Comparison of ENCODE assay signal across 17 cellular contexts in the genomic region with DNA sequence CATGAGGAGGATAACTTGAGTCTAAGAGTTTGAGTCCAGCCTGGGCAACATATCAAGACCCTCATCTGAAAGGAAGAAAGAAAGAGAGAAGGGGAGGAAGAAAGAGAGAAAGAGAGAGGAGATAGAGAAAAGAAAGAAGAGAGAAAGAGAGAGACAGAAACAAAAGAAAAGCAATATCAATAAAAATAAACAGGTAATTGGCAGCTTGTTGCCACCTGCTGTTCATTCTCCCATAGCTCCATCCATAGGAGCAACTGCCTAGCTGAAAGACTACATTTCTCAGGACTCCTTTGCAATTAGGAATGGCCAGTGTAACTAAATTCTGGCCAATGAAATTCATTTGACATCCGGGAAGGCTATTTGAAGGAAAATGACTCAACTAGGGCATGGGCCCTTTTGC. TPM values are rescaled to one million over a fixed set of nuclear protein-coding genes. Genes with fewer than 3 reads are reported as not detected.
DNase-seq lines count a peak whose midpoint lies in the region; ATAC-seq, FAIRE-seq and TF ChIP-seq lines count a peak whose summit lies in the region.
"Had no signal": no experiment of that assay in that cellular context is flagged by ENCODE, and none has a peak within 500 bp of the region (broad histone marks: within the 10 kb centered on the region; RNA-seq: fewer than 3 reads in every experiment).

No MANE protein-coding gene starts in this region.

- CTCF ChIA-PET in activated CD8-positive, alpha-beta T cell treated with anti-CD3 and anti-CD28 coated beads, Interleukin-2, amount 10 ng/mL, durations not matched to agents 7 days and 5 days (lab: Charles Lee) = interaction anchor here (1.3 to 6.4 kb wide), 8 partner anchors 13 to 100 kb away, joined by 3 to 43 read pairs (median 6); no protein-coding TSS in a partner anchor

- no peak overlapping the region for H3K4me3 ChIP-seq in fibroblast of mammary gland (ENCODE audit: control insufficient read depth, low read depth, low read length)

- ATAC-seq in activated T-cell treated with anti-CD3 and anti-CD28 coated beads, Interleukin-2, amount 50 U/mL, for 72 hours (replicated peaks in 1 of 2) = no peak
- no peak for ATAC-seq in activated CD8-positive, alpha-beta T cell treated with anti-CD3 and anti-CD28 coated beads, Interleukin-2, amount 10 ng/mL, durations not matched to agents 7 days and 5 days
- ATAC-seq in stimulated activated naive B cell treated with anti-CD40 and anti-IgM and Interleukin-4, amounts not matched to agents 10 μg/mL and 1 μg/mL and 100 μg/mL, for 72 hours (replicated peaks) = no peak

- H3K4me1 Mint-ChIP-seq in activated T-cell treated with anti-CD3 and anti-CD28 coated beads, Interleukin-2, amount 50 U/mL, for 72 hours (ENCODE audit: low read depth) = peaks cover 31% of the 10 kb centered on the region
- peaks cover 30% of the 10 kb centered on the region for H3K4me1 Mint-ChIP-seq in activated CD8-positive, alpha-beta T cell treated with anti-CD3 and anti-CD28 coated beads, Interleukin-2, amount 10 ng/mL, durations not matched to agents 7 days and 5 days (ENCODE audit: low read depth)
- no peaks in the 10 kb centered on the region for H3K4me1 Mint-ChIP-seq in type B pancreatic cell (ENCODE audit: unreplicated experiment)
- H3K4me1 Mint-ChIP-seq in stimulated activated naive B cell treated with anti-CD40 and anti-IgM and Interleukin-4, amounts not matched to agents 10 μg/mL and 1 μg/mL and 100 μg/mL, for 72 hours = peaks cover 3 to 11% of the 10 kb centered on the region in 2 donors

- POLR2A ChIA-PET in activated CD8-positive, alpha-beta T cell treated with anti-CD3 and anti-CD28 coated beads, Interleukin-2, amount 10 ng/mL, durations not matched to agents 7 days and 5 days (lab: Charles Lee) = interaction anchor here (1.1 kb wide), 1 partner anchor 12 kb away, joined by 3 read pairs; no protein-coding TSS in a partner anchor

- no peak overlapping the region for H3K4me3 Mint-ChIP-seq in activated T-cell treated with anti-CD3 and anti-CD28 coated beads, Interleukin-2, amount 50 U/mL, for 72 hours
- H3K4me3 Mint-ChIP-seq in activated CD8-positive, alpha-beta T cell treated with anti-CD3 and anti-CD28 coated beads, Interleukin-2, amount 10 ng/mL, durations not matched to agents 7 days and 5 days = no peak overlapping the region
- H3K4me3 Mint-ChIP-seq in type B pancreatic cell = no peak overlapping the region
- no peak overlapping the region for H3K4me3 Mint-ChIP-seq in stimulated activated naive B cell treated with anti-CD40 and anti-IgM and Interleukin-4, amounts not matched to agents 10 μg/mL and 1 μg/mL and 100 μg/mL, for 72 hours
- H3K4me3 Mint-ChIP-seq: HFFc6 had no signal

- peak overlapping the region; percentile 2 for H3K27ac Mint-ChIP-seq in activated T-cell treated with anti-CD3 and anti-CD28 coated beads, Interleukin-2, amount 50 U/mL, for 72 hours
- H3K27ac Mint-ChIP-seq in activated CD8-positive, alpha-beta T cell treated with anti-CD3 and anti-CD28 coated beads, Interleukin-2, amount 10 ng/mL, durations not matched to agents 7 days and 5 days = peak overlapping the region; percentile 53
- H3K27ac Mint-ChIP-seq in type B pancreatic cell = no peak overlapping the region
- no peak overlapping the region for H3K27ac Mint-ChIP-seq in stimulated activated naive B cell treated with anti-CD40 and anti-IgM and Interleukin-4, amounts not matched to agents 10 μg/mL and 1 μg/mL and 100 μg/mL, for 72 hours
- H3K27ac Mint-ChIP-seq: HFFc6 had no signal

- FAIRE-seq in H54 (lab: Jason Lieb, UNC) = peak; percentile 6
- FAIRE-seq: H1 had no signal

- peaks cover 2 to 5% of the 10 kb centered on the region in 2 donors for H3K9me3 Mint-ChIP-seq in activated T-cell treated with anti-CD3 and anti-CD28 coated beads, Interleukin-2, amount 50 U/mL, for 72 hours
- H3K9me3 Mint-ChIP-seq in activated CD8-positive, alpha-beta T cell treated with anti-CD3 and anti-CD28 coated beads, Interleukin-2, amount 10 ng/mL, durations not matched to agents 7 days and 5 days (ENCODE audit: insufficient read depth) = no peaks in the 10 kb centered on the region
- H3K9me3 Mint-ChIP-seq in type B pancreatic cell = peaks cover 6% of the 10 kb centered on the region
- H3K9me3 Mint-ChIP-seq in stimulated activated naive B cell treated with anti-CD40 and anti-IgM and Interleukin-4, amounts not matched to agents 10 μg/mL and 1 μg/mL and 100 μg/mL, for 72 hours = peaks cover 0 to 3% of the 10 kb centered on the region in 2 donors

- DNase-seq in activated T-cell treated with anti-CD3 and anti-CD28 coated beads, Interleukin-2, amount 50 U/mL, for 72 hours = no peak
- no peak for DNase-seq in activated T-cell treated with anti-CD3 and anti-CD28 coated beads, Interleukin-2, amount 50 U/mL, for 1 hour
- DNase-seq in H54 (ENCODE audit: insufficient read length, low spot score) (no peak), fibroblast of mammary gland (ENCODE audit: low read depth) (peak; percentile 36), type B pancreatic cell (ENCODE audit: extremely low spot score, unreplicated experiment) (no peak)
- DNase-seq in activated CD8-positive, alpha-beta T cell treated with anti-CD3 and anti-CD28 coated beads, Interleukin-2, amount 10 ng/mL, durations not matched to agents 7 days and 5 days = no peak
- DNase-seq in stimulated activated naive B cell treated with anti-CD40 and anti-IgM and Interleukin-4, amounts not matched to agents 10 μg/mL and 1 μg/mL and 100 μg/mL, for 72 hours = no peak
- DNase-seq in activated CD4-positive, CD25-positive, alpha-beta regulatory T cell treated with anti-CD3 and anti-CD28 coated beads, Interleukin-2, amount 50 U/mL, for 72 hours = no peak
- DNase-seq: AML-193, HFFc6, KG1, MM.1S, NCI-H187 treated with DMSO at 0.1 percent for 48 hours, NCI-H446 treated with DMSO at 0.1 percent for 48 hours, NCI-H748 treated with DMSO at 0.1 percent for 48 hours, Right ventricle myocardium superior had no signal

- TF ChIP-seq CTCF in fibroblast of mammary gland (conservative IDR thresholded peaks at IDR 0.05; ENCODE audit: control insufficient read depth, insufficient read depth, low read depth, low read length) (no peak), type B pancreatic cell (conservative IDR thresholded peaks at IDR 0.05) (no peak)

- TF ChIP-seq POLR2A in H54 (IDR thresholded peaks at IDR 0.05; ENCODE audit: low read depth, low read length) = no peak

- H3K36me3 Mint-ChIP-seq in activated T-cell treated with anti-CD3 and anti-CD28 coated beads, Interleukin-2, amount 50 U/mL, for 72 hours (ENCODE audit: insufficient read depth in 2 of 2) = peaks cover 2 to 7% of the 10 kb centered on the region in 2 donors
- peaks cover 2% of the 10 kb centered on the region for H3K36me3 Mint-ChIP-seq in activated CD8-positive, alpha-beta T cell treated with anti-CD3 and anti-CD28 coated beads, Interleukin-2, amount 10 ng/mL, durations not matched to agents 7 days and 5 days (ENCODE audit: low read depth)
- H3K36me3 Mint-ChIP-seq in type B pancreatic cell = no peaks in the 10 kb centered on the region
- H3K36me3 Mint-ChIP-seq in stimulated activated naive B cell treated with anti-CD40 and anti-IgM and Interleukin-4, amounts not matched to agents 10 μg/mL and 1 μg/mL and 100 μg/mL, for 72 hours = no peaks in the 10 kb centered on the region

- no peaks in the 10 kb centered on the region for H3K27me3 Mint-ChIP-seq in activated T-cell treated with anti-CD3 and anti-CD28 coated beads, Interleukin-2, amount 50 U/mL, for 72 hours (ENCODE audit: low read depth)
- H3K27me3 Mint-ChIP-seq in activated CD8-positive, alpha-beta T cell treated with anti-CD3 and anti-CD28 coated beads, Interleukin-2, amount 10 ng/mL, durations not matched to agents 7 days and 5 days (ENCODE audit: low read depth) = no peaks in the 10 kb centered on the region
- H3K27me3 Mint-ChIP-seq in type B pancreatic cell = peaks cover 9% of the 10 kb centered on the region
- H3K27me3 Mint-ChIP-seq in stimulated activated naive B cell treated with anti-CD40 and anti-IgM and Interleukin-4, amounts not matched to agents 10 μg/mL and 1 μg/mL and 100 μg/mL, for 72 hours = peaks cover 3 to 14% of the 10 kb centered on the region in 2 donors

RNA-seq across cellular contexts. Expression of gene TTC39B, which starts 4.6 kb away (rescaled TPM):
- 10 to 100 TPM; 30.8 to 46.7 TPM for total RNA-seq in activated T-cell treated with anti-CD3 and anti-CD28 coated beads, Interleukin-2, amount 50 U/mL, for 72 hours
- 10 to 100 TPM; 17.8 to 20.3 TPM for total RNA-seq in activated CD8-positive, alpha-beta T cell treated with anti-CD3 and anti-CD28 coated beads, Interleukin-2, amount 10 ng/mL, durations not matched to agents 7 days and 5 days
- 7.8 and 8.5 TPM in 2 replicates for total RNA-seq in type B pancreatic cell (ENCODE audit: low replicate concordance)

Comparison
In these comparisons a context has a peak if more than half of its experiments do, and no peak if none do; other contexts are left out.
1. H3K27ac Mint-ChIP-seq: peak in activated T-cell treated with anti-CD3 and anti-CD28 coated beads, Interleukin-2, amount 50 U/mL, for 72 hours (single experiment) and activated CD8-positive, alpha-beta T cell treated with anti-CD3 and anti-CD28 coated beads, Interleukin-2, amount 10 ng/mL, durations not matched to agents 7 days and 5 days (single experiment); none in type B pancreatic cell (single experiment) and stimulated activated naive B cell treated with anti-CD40 and anti-IgM and Interleukin-4, amounts not matched to agents 10 μg/mL and 1 μg/mL and 100 μg/mL, for 72 hours (single experiment).